ENCODE assay signal across 1 cellular context in genomic region chr2:145631561-145631960, GRCh38.
TF ChIP-seq lines count a peak whose summit lies in the region.

No MANE protein-coding gene starts in this region.

TF ChIP-seq in SK-N-SH treated with all-trans-retinoic acid at 6 μM for 48 hours, 23 proteins besides CTCF, POLR2A, EP300 and RAD21 (continued from another document):
- TF ChIP-seq PATZ1 (CRISPR knock-in tag; IDR thresholded peaks at IDR 0.05; ENCODE audit: borderline replicate concordance) (no peak), CREB5 (CRISPR knock-in tag; IDR thresholded peaks at IDR 0.05; ENCODE audit: low read depth) (no peak), ZFP3 (CRISPR knock-in tag; IDR thresholded peaks at IDR 0.05) (no peak), SNAI2 (CRISPR knock-in tag; IDR thresholded peaks at IDR 0.05) (no peak)
